Comparison of ENCODE assay signal across 11 cellular contexts in the genomic region with DNA sequence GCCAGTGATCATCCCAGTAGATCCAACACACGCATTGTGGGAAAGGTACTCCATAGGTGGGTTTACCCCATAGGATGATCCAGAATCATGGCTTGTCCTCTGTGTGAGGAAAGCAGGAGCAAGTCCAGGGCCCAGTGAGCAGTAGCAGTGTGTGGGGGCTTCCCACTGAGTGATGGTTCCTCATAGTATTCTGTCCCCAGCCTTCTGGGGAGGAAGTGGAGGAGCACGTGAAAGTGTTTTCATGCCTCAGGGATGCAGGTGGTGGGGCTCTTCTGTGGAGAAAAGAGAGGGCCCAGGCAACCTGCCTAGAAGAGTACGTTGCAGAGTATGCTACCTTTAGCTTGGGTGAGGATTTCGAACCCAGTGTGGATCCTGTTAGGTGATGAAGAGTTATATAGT. TPM values are rescaled to one million over a fixed set of nuclear protein-coding genes. Genes with fewer than 3 reads are reported as not detected.
DNase-seq lines count a peak whose midpoint lies in the region; ATAC-seq and TF ChIP-seq lines count a peak whose summit lies in the region.
"Had no signal": no experiment of that assay in that cellular context is flagged by ENCODE, and none has a peak within 500 bp of the region (broad histone marks: within the 10 kb centered on the region; RNA-seq: fewer than 3 reads in every experiment).

No MANE protein-coding gene starts in this region.

- peaks cover 88% of the 10 kb centered on the region for H3K4me1 Mint-ChIP-seq in activated naive CD8-positive, alpha-beta T cell (ENCODE audit: low read depth)
- H3K4me1 Mint-ChIP-seq in endothelial cell (ENCODE audit: unreplicated experiment) = peaks cover 75% of the 10 kb centered on the region

- peaks cover 75% of the 10 kb centered on the region for H3K79me2 ChIP-seq in osteoblast (ENCODE audit: insufficient read depth, low read length)

- peaks cover 38% of the 10 kb centered on the region for H4K20me1 ChIP-seq in osteoblast (ENCODE audit: insufficient read depth, low read length)

- H3K27ac Mint-ChIP-seq in activated naive CD8-positive, alpha-beta T cell = peak overlapping the region; percentile 52
- H3K27ac Mint-ChIP-seq in endothelial cell (ENCODE audit: unreplicated experiment) = no peak overlapping the region

- peaks cover 0 to 88% of the 10 kb centered on the region in 2 donors for H3K4me1 ChIP-seq in right atrium auricular region
- peaks cover 52% of the 10 kb centered on the region for H3K4me1 ChIP-seq in right cardiac atrium (ENCODE audit: control insufficient read depth, insufficient read depth, low read length)
- peaks cover 22% of the 10 kb centered on the region for H3K4me1 ChIP-seq in osteoblast (ENCODE audit: insufficient read depth, low read length)

- H3K9me3 Mint-ChIP-seq in activated naive CD8-positive, alpha-beta T cell (ENCODE audit: low read depth) = no peaks in the 10 kb centered on the region
- no peaks in the 10 kb centered on the region for H3K9me3 Mint-ChIP-seq in endothelial cell (ENCODE audit: unreplicated experiment)

- no peak overlapping the region for H2AFZ ChIP-seq in osteoblast (ENCODE audit: low read length)

- WGBS in right cardiac atrium = 82% methylated on average over 4 of the region's 4 CpGs

- H3K27ac ChIP-seq in right atrium auricular region (peak overlapping the region; percentile 16 to 18), right cardiac atrium (ENCODE audit: low read length) (no peak overlapping the region), osteoblast (ENCODE audit: low read depth, low read length) (no peak overlapping the region)

- H3K4me2 ChIP-seq in osteoblast (ENCODE audit: insufficient read depth, low read length) = no peak overlapping the region

- H3K36me3 ChIP-seq in right atrium auricular region (no peaks in the 10 kb centered on the region), osteoblast (ENCODE audit: insufficient read depth, low read length) (peaks cover 5% of the 10 kb centered on the region)

- intact Hi-C loops in right cardiac atrium (cut with DNase I) = no loop called here

- TF ChIP-seq CTCF in right atrium auricular region (IDR thresholded peaks at IDR 0.05) (no peak), endothelial cell (IDR thresholded peaks at IDR 0.05; ENCODE audit: unreplicated experiment) (no peak), osteoblast (IDR thresholded peaks at IDR 0.05; ENCODE audit: extremely low read depth, low read depth, low read length) (no peak)

- DNase-seq in right atrium auricular region (ENCODE audit: low spot score) (no peak), right cardiac atrium (no peak), endothelial cell (ENCODE audit: low spot score) (no peak), osteoblast (ENCODE audit: insufficient read length, low spot score, missing footprints) (no peak), HuH-7 (ENCODE audit: low spot score) (no peak)
- DNase-seq in stimulated activated CD8-positive, alpha-beta memory T cell treated with anti-CD3 and anti-CD28 coated beads, Interleukin-4, amount 100 ng/mL, for 48 hours = no peak
- DNase-seq: aorta, C1 segment of cervical spinal cord, NCI-H345 had no signal

- peak overlapping the region; percentile 40 for H3K4me3 Mint-ChIP-seq in activated naive CD8-positive, alpha-beta T cell
- H3K4me3 Mint-ChIP-seq in endothelial cell (ENCODE audit: unreplicated experiment) = no peak overlapping the region

- ATAC-seq in right cardiac atrium (no peak), HG02938 (IDR thresholded peaks at IDR 0.05; ENCODE audit: unreplicated experiment) (peak; percentile 27)

- no peaks in the 10 kb centered on the region for H3K27me3 ChIP-seq in right atrium auricular region
- H3K27me3 ChIP-seq in right cardiac atrium (ENCODE audit: control insufficient read depth, insufficient read depth) = no peaks in the 10 kb centered on the region
- no peaks in the 10 kb centered on the region for H3K27me3 ChIP-seq in osteoblast (ENCODE audit: insufficient read depth, low read length)

- H3K27me3 Mint-ChIP-seq in activated naive CD8-positive, alpha-beta T cell = no peaks in the 10 kb centered on the region
- peaks cover 12% of the 10 kb centered on the region for H3K27me3 Mint-ChIP-seq in endothelial cell (ENCODE audit: unreplicated experiment)

- peaks cover 10% of the 10 kb centered on the region for H3K36me3 Mint-ChIP-seq in activated naive CD8-positive, alpha-beta T cell
- H3K36me3 Mint-ChIP-seq in endothelial cell (ENCODE audit: low read depth, unreplicated experiment) = peaks cover 32% of the 10 kb centered on the region

- H3K4me3 ChIP-seq in right atrium auricular region (no peak overlapping the region), right cardiac atrium (ENCODE audit: low read length) (no peak overlapping the region), osteoblast (ENCODE audit: insufficient read depth, low read length) (no peak overlapping the region)

- H3K9me3 ChIP-seq in right atrium auricular region (no peaks in the 10 kb centered on the region), right cardiac atrium (ENCODE audit: control insufficient read depth, low read length) (no peaks in the 10 kb centered on the region), osteoblast (ENCODE audit: low read depth, low read length) (no peaks in the 10 kb centered on the region)

RNA-seq across cellular contexts. Expression of a gene that starts 56.5 kb away (rescaled TPM):
- total RNA-seq in right atrium auricular region = 10 to 100 TPM; 19.2 to 24.7 TPM
- 10 to 100 TPM; 16.5 to 25.9 (median 22.1) TPM for total RNA-seq in right cardiac atrium
- 9.1 TPM for polyA plus RNA-seq in right cardiac atrium
- total RNA-seq in endothelial cell (ENCODE audit: unreplicated experiment) = 71.5 TPM
- 17.1 and 17.7 TPM in 2 replicates for total RNA-seq in osteoblast

Comparison
In these comparisons a context has a peak if more than half of its experiments do, and no peak if none do; other contexts are left out.
1. H3K27ac ChIP-seq: peak in right atrium auricular region (2 of 2); none in right cardiac atrium (single experiment) and osteoblast (single experiment).